ENCODE assay signal across 27 cellular contexts in genomic region chr7:17354473-17354872, GRCh38.
"Had no signal": no experiment of that assay in that cellular context is flagged by ENCODE, and none has a peak within 500 bp of the region (broad histone marks: within the 10 kb centered on the region; RNA-seq: fewer than 3 reads in every experiment).

No MANE protein-coding gene starts in this region.

- H3K4me3 ChIP-seq: esophagus squamous epithelium, gastroesophageal sphincter had no signal

- H3K27ac ChIP-seq: brain microvascular endothelial cell, epithelial cell of prostate, esophagus squamous epithelium, gastroesophageal sphincter had no signal

- H3K4me3 Mint-ChIP-seq: activated CD8-positive, alpha-beta T cell treated with anti-CD3 and anti-CD28 coated beads for 36 hours; activated naive CD4-positive, alpha-beta T cell treated with anti-CD3 and anti-CD28 coated beads for 36 hours; activated naive CD8-positive, alpha-beta T cell; activated T-helper 1 cell treated with anti-CD3 and anti-CD28 coated beads, Interleukin-12 subunit alpha, Interleukin-12 subunit beta, Interleukin-2, Interleukin-4 antibody, amounts not matched to agents 30 ng/mL and 10 ng/mL and 1 ng/mL, durations not matched to agents 14 hours and 24 hours and 36 hours; central memory CD8-positive, alpha-beta T cell had no signal

- H3K36me3 ChIP-seq: brain microvascular endothelial cell had no signal

- H3K27me3 ChIP-seq: brain microvascular endothelial cell, esophagus squamous epithelium, gastroesophageal sphincter had no signal

- H3K27ac Mint-ChIP-seq: activated CD8-positive, alpha-beta T cell treated with anti-CD3 and anti-CD28 coated beads for 36 hours; activated naive CD4-positive, alpha-beta T cell treated with anti-CD3 and anti-CD28 coated beads for 36 hours; activated naive CD8-positive, alpha-beta T cell; activated T-helper 1 cell treated with anti-CD3 and anti-CD28 coated beads, Interleukin-12 subunit alpha, Interleukin-12 subunit beta, Interleukin-2, Interleukin-4 antibody, amounts not matched to agents 30 ng/mL and 10 ng/mL and 1 ng/mL, durations not matched to agents 14 hours and 24 hours and 36 hours; activated T-helper 2 cell treated with anti-CD3 and anti-CD28 coated beads, Interferon-gamma antibody, Interleukin-2, Interleukin-4, amounts not matched to agents 10 μg/mL and 5 μg/mL and 100 μg/mL, durations not matched to agents 14 hours and 24 hours and 36 hours had no signal

- H3K4me1 Mint-ChIP-seq: central memory CD8-positive, alpha-beta T cell had no signal

- DNase-seq: activated CD4-positive, alpha-beta T cell treated with anti-CD3 and anti-CD28 coated beads for 4 hours; activated CD4-positive, alpha-beta T cell treated with anti-CD3 and anti-CD28 coated beads, Interleukin-2, amount 50 U/mL, for 1 hour; activated CD4-positive, alpha-beta T cell treated with anti-CD3 and anti-CD28 coated beads, Interleukin-2, amount 50 U/mL, for 48 hours; activated CD4-positive, CD25-positive, alpha-beta regulatory T cell; activated CD4-positive, CD25-positive, alpha-beta regulatory T cell treated with anti-CD3 and anti-CD28 coated beads, Interleukin-2, amount 50 U/mL, for 72 hours; activated CD8-positive, alpha-beta memory T cell treated with anti-CD3 and anti-CD28 coated beads for 24 hours; activated CD8-positive, alpha-beta T cell treated with anti-CD3 and anti-CD28 coated beads for 36 hours; activated effector memory CD4-positive, alpha-beta T cell treated with anti-CD3 and anti-CD28 coated beads, Interleukin-2, amount 50 U/mL, for 16 hours; activated naive CD4-positive, alpha-beta T cell treated with anti-CD3 and anti-CD28 coated beads for 36 hours; activated T-cell treated with anti-CD3 and anti-CD28 coated beads, Interleukin-2, amount 50 U/mL, for 1 hour; activated T-cell treated with anti-CD3 and anti-CD28 coated beads, Interleukin-2, amount 50 U/mL, for 48 hours; amniotic stem cell; anterior cingulate cortex; brain microvascular endothelial cell; cortex of kidney; effector CD8-positive, alpha-beta T cell; esophagus squamous epithelium; foreskin melanocyte; head of caudate nucleus; T-helper 1 cell; T-helper 2 cell had no signal

- H3K4me1 ChIP-seq: esophagus squamous epithelium, gastroesophageal sphincter had no signal

- H3K27me3 Mint-ChIP-seq: activated CD8-positive, alpha-beta T cell treated with anti-CD3 and anti-CD28 coated beads for 36 hours; activated naive CD8-positive, alpha-beta T cell; central memory CD8-positive, alpha-beta T cell had no signal

- ATAC-seq: activated CD8-positive, alpha-beta T cell treated with anti-CD3 and anti-CD28 coated beads for 36 hours; gastroesophageal sphincter had no signal
